ENCODE assay signal across 10 cellular contexts in genomic region chr17:81403040-81403467, GRCh38. TPM values are rescaled to one million over a fixed set of nuclear protein-coding genes. Genes with fewer than 3 reads are reported as not detected.
DNase-seq lines count a peak whose midpoint lies in the region; ATAC-seq and TF ChIP-seq lines count a peak whose summit lies in the region.
"Had no signal": no experiment of that assay in that cellular context is flagged by ENCODE, and none has a peak within 500 bp of the region (broad histone marks: within the 10 kb centered on the region; RNA-seq: fewer than 3 reads in every experiment).

No MANE protein-coding gene starts in this region.

- peaks cover 65% of the 10 kb centered on the region for H3K27me3 Mint-ChIP-seq in GM23338 (ENCODE audit: insufficient read depth, low read depth, poor library complexity)

- DNase-seq in GM23338 (ENCODE audit: low spot score) = peak; percentile 60
- DNase-seq in ascending aorta (ENCODE audit: low spot score in 2 of 2) = no peak
- DNase-seq in iPS-NIHi7 (ENCODE audit: extremely low spot score) = peak; percentile 48
- no peak for DNase-seq in activated naive CD4-positive, alpha-beta T cell (lab: John Stamatoyannopoulos, UW)
- no peak for DNase-seq in NCI-H510A (lab: John Stamatoyannopoulos, UW)
- DNase-seq: stimulated activated CD4-positive, alpha-beta T cell treated with anti-CD3 and anti-CD28 coated beads, Interleukin-1b, Interleukin-23, amount 100 ng/mL, for 48 hours; T-helper 1 cell had no signal

- H3K27ac ChIP-seq in GM23338 (ENCODE audit: low read depth) (no peak overlapping the region), ascending aorta (peak overlapping the region; percentile 91 to 98), skeletal muscle tissue (ENCODE audit: low read depth, low read length) (peak overlapping the region; percentile 94)

- H2AFZ ChIP-seq in GM23338 = no peak overlapping the region

- no peaks in the 10 kb centered on the region for H3K9me3 ChIP-seq in ascending aorta
- H3K9me3 ChIP-seq in skeletal muscle tissue (ENCODE audit: control insufficient read depth in 3 of 3, low read length in 3 of 3) = no peaks in the 10 kb centered on the region

- TF ChIP-seq CTCF in GM23338 (conservative IDR thresholded peaks at IDR 0.05; ENCODE audit: low read depth in 2 of 2) (peak; percentile 40 to 42; a peak in 3 of 4 replicates), ascending aorta (IDR thresholded peaks at IDR 0.05) (no peak)

- H4K20me1 ChIP-seq in GM23338 (replicated peaks; ENCODE audit: insufficient read depth) = no peaks in the 10 kb centered on the region

- H3K36me3 ChIP-seq in GM23338 (ENCODE audit: insufficient read depth) (no peaks in the 10 kb centered on the region), ascending aorta (no peaks in the 10 kb centered on the region), skeletal muscle tissue (ENCODE audit: control insufficient read depth in 3 of 3, insufficient read depth in 3 of 3, low read length in 3 of 3) (no peaks in the 10 kb centered on the region)

- peak overlapping the region; percentile 63 for H3K4me2 ChIP-seq in GM23338

- ATAC-seq in GM23338 (peak; percentile 34), GM21717 (IDR thresholded peaks at IDR 0.05; ENCODE audit: unreplicated experiment) (no peak), GM18909 (IDR thresholded peaks at IDR 0.05; ENCODE audit: poor library complexity, unreplicated experiment) (no peak)

- H3K4me1 ChIP-seq in GM23338 (ENCODE audit: insufficient read depth) (peaks cover 30% of the 10 kb centered on the region), ascending aorta (peaks cover 28 to 59% of the 10 kb centered on the region in 2 donors), skeletal muscle tissue (ENCODE audit: control insufficient read depth in 3 of 3, insufficient read depth in 3 of 3, low read length in 3 of 3) (peaks cover 64 to 76% (median 67%) of the 10 kb centered on the region in 3 donors)

- no peaks in the 10 kb centered on the region for H3K79me2 ChIP-seq in GM23338 (replicated peaks; ENCODE audit: insufficient read depth)

- peaks cover 2% of the 10 kb centered on the region; the same call in 1 of the 3 replicates for H3K36me3 Mint-ChIP-seq in GM23338 (ENCODE audit: low read depth)

- peaks cover 63% of the 10 kb centered on the region for H3K27me3 ChIP-seq in GM23338 (ENCODE audit: insufficient read depth)
- no peaks in the 10 kb centered on the region for H3K27me3 ChIP-seq in ascending aorta
- no peaks in the 10 kb centered on the region for H3K27me3 ChIP-seq in skeletal muscle tissue (ENCODE audit: control insufficient read depth in 3 of 3, insufficient read depth in 3 of 3, low read length in 3 of 3)

- peak overlapping the region; percentile 22; the same call in 1 of the 3 replicates for H3K4me3 Mint-ChIP-seq in GM23338

- no peak overlapping the region for H3K4me3 ChIP-seq in GM23338
- H3K4me3 ChIP-seq in ascending aorta = peak overlapping the region; percentile 14 to 91
- peak overlapping the region in 1 of 3 donors; percentile 22 for H3K4me3 ChIP-seq in skeletal muscle tissue (ENCODE audit: low read length in 3 of 3)

- H3K4me1 Mint-ChIP-seq in GM23338 = peaks cover 43% of the 10 kb centered on the region

- peaks cover 3% of the 10 kb centered on the region; the same call in 1 of the 3 replicates for H3K9me3 Mint-ChIP-seq in GM23338

- intact Hi-C loops in ascending aorta (cut with DNase I) = loop anchor here (1.0 kb wide), 1 partner anchor 20 kb away; no protein-coding TSS in a partner anchor

- H3K9me2 ChIP-seq in GM23338 (ENCODE audit: insufficient read depth) = no peaks in the 10 kb centered on the region

- H3K9ac ChIP-seq in skeletal muscle tissue (ENCODE audit: low read depth in 1 of 3, low read length in 3 of 3) = no peak overlapping the region

- H3K27ac Mint-ChIP-seq in GM23338 = no peak overlapping the region

- H3F3A ChIP-seq in GM23338 (replicated peaks; ENCODE audit: low read depth) = peaks cover 8% of the 10 kb centered on the region; the same call in 1 of the 2 replicates

TF ChIP-seq in GM23338, 12 proteins besides CTCF, POLR2A, EP300 and RAD21 (continues in another document):
- TF ChIP-seq ZNF462 (CRISPR knock-in tag; IDR thresholded peaks at IDR 0.05) = no peak
- TF ChIP-seq EZH2phosphoT487 (IDR thresholded peaks at IDR 0.05; ENCODE audit: unreplicated experiment) = no peak
- TF ChIP-seq ETS1 (IDR thresholded peaks at IDR 0.05) = no peak

RNA-seq across cellular contexts. Expression of gene BAHCC1, which starts 7.8 kb away (rescaled TPM):
- 1.1 and 1.8 TPM in 2 replicates for total RNA-seq in GM23338 (2014; rRNA removed; shearing (Covaris generic))
- 0.17 and 0.24 TPM in 2 replicates for polyA plus RNA-seq in GM23338 (2016; fragmentation: Nextera tagmentation; extraction: Ambion mirVana)
- total RNA-seq in ascending aorta (29.1 TPM), skeletal muscle tissue (8.4 TPM)

Comparison
In these comparisons a context has a peak if more than half of its experiments do, and no peak if none do; other contexts are left out.
1. DNase-seq: peak in GM23338 (single experiment) and iPS-NIHi7 (single experiment); none in ascending aorta (0 of 2), activated naive CD4-positive, alpha-beta T cell (0 of 4) and NCI-H510A (single experiment).
2. CTCF ChIP-seq: peak in GM23338 (2 of 2); none in ascending aorta (0 of 3).